In genomic region chr6:116485786-116486185, GRCh38 we compare ENCODE assay signal across 23 cellular contexts. TPM values are rescaled to one million over a fixed set of nuclear protein-coding genes. Genes with fewer than 3 reads are reported as not detected.
"Had no signal": no experiment of that assay in that cellular context is flagged by ENCODE, and none has a peak within 500 bp of the region (broad histone marks: within the 10 kb centered on the region; RNA-seq: fewer than 3 reads in every experiment).

No MANE protein-coding gene starts in this region.

- H3K9me3 ChIP-seq: mucosa of descending colon, neutrophil, sigmoid colon, suprapubic skin, thyroid gland, uterus had no signal

- H3K9me3 Mint-ChIP-seq: stimulated activated effector memory CD8-positive, alpha-beta T cell treated with anti-CD3 and anti-CD28 coated beads, Interleukin-12 subunit alpha, Interleukin-12 subunit beta, amount 100 ng/mL, for 72 hours had no signal

- H3K4me1 ChIP-seq: heart right ventricle, sigmoid colon, suprapubic skin, thyroid gland, uterus had no signal

- H3K27ac Mint-ChIP-seq: naive thymus-derived CD8-positive, alpha-beta T cell; stimulated activated effector memory CD8-positive, alpha-beta T cell treated with anti-CD3 and anti-CD28 coated beads, Interleukin-12 subunit alpha, Interleukin-12 subunit beta, amount 100 ng/mL, for 72 hours; type B pancreatic cell had no signal

- H3K36me3 Mint-ChIP-seq: naive thymus-derived CD8-positive, alpha-beta T cell; stimulated activated effector memory CD8-positive, alpha-beta T cell treated with anti-CD3 and anti-CD28 coated beads, Interleukin-12 subunit alpha, Interleukin-12 subunit beta, amount 100 ng/mL, for 72 hours; type B pancreatic cell had no signal

- H3K27me3 ChIP-seq: heart right ventricle, neutrophil, sigmoid colon, suprapubic skin, thyroid gland, uterus had no signal

- H3K4me3 Mint-ChIP-seq: naive thymus-derived CD8-positive, alpha-beta T cell; stimulated activated effector memory CD8-positive, alpha-beta T cell treated with anti-CD3 and anti-CD28 coated beads, Interleukin-12 subunit alpha, Interleukin-12 subunit beta, amount 100 ng/mL, for 72 hours; type B pancreatic cell had no signal

- H3K4me3 ChIP-seq: heart right ventricle, mucosa of descending colon, sigmoid colon, skin epidermis, suprapubic skin, thyroid gland, uterus had no signal

- H3K36me3 ChIP-seq: heart right ventricle, neutrophil, sigmoid colon, suprapubic skin, thyroid gland, uterus had no signal

- ATAC-seq: esophagus mucosa; heart right ventricle; mucosa of descending colon; naive thymus-derived CD8-positive, alpha-beta T cell; stimulated activated effector memory CD8-positive, alpha-beta T cell treated with anti-CD3 and anti-CD28 coated beads, Interleukin-12 subunit alpha, Interleukin-12 subunit beta, amount 100 ng/mL, for 72 hours; stimulated activated naive CD8-positive, alpha-beta T cell treated with anti-CD3 and anti-CD28 coated beads, Interleukin-15, Interleukin-2, amounts not matched to agents 100 U/mL and 50 U/mL, for 24 hours had no signal

- H3K27ac ChIP-seq: heart right ventricle, neutrophil, sigmoid colon, skin epidermis, suprapubic skin, thyroid gland, uterus had no signal

- DNase-seq: cortex of kidney; effector memory CD4-positive, alpha-beta T cell; heart right ventricle; hypothalamus; kidney glomerular epithelial cell; mucosa of descending colon; naive thymus-derived CD8-positive, alpha-beta T cell; posterior cingulate gyrus; sigmoid colon; stimulated activated CD8-positive, alpha-beta memory T cell treated with anti-CD3 and anti-CD28 coated beads, Interleukin-4, amount 100 ng/mL, for 48 hours; stimulated activated naive CD8-positive, alpha-beta T cell treated with anti-CD3 and anti-CD28 coated beads, Interleukin-15, Interleukin-2, amounts not matched to agents 100 U/mL and 50 U/mL, for 24 hours; thyroid gland; uterus had no signal

- H3K4me1 Mint-ChIP-seq: naive thymus-derived CD8-positive, alpha-beta T cell; stimulated activated effector memory CD8-positive, alpha-beta T cell treated with anti-CD3 and anti-CD28 coated beads, Interleukin-12 subunit alpha, Interleukin-12 subunit beta, amount 100 ng/mL, for 72 hours had no signal

RNA-seq across cellular contexts. Expression of gene CALHM5, which starts 25.7 kb away (rescaled TPM):
- total RNA-seq: naive thymus-derived CD8-positive, alpha-beta T cell had no signal
- polyA plus RNA-seq: naive thymus-derived CD8-positive, alpha-beta T cell had no signal

RNA-seq across cellular contexts. Expression of gene TRAPPC3L, which starts 59.7 kb away (rescaled TPM):
- total RNA-seq: esophagus mucosa; glomerular endothelial cell; lung microvascular endothelial cell; mucosa of descending colon; naive thymus-derived CD8-positive, alpha-beta T cell; osteocyte; sigmoid colon; suprapubic skin had no signal
- polyA plus RNA-seq: naive thymus-derived CD8-positive, alpha-beta T cell; neural cell; sigmoid colon had no signal
